In the genomic region with DNA sequence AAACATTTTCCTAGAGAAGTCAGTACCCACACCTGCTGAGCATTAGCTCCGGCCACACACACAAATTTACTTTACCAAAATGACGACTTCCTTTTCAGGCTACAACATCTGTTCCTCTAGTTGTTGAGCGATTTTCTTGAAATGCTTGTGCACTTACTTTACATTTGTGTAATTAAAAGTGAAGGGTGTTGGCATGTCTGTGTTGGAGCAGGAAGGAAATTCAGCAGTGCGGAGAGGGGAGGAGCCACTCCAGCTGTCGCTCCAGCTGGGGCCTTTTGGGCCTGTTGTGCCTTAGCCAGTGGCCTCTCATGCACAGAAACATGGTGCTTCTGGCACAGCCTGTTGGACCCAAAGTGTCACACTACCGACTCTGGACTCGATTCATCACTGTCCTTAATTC, we compare ENCODE assay signal across 1 cellular context.
TF ChIP-seq lines count a peak whose summit lies in the region.

No MANE protein-coding gene starts in this region.

TF ChIP-seq in GM23338, 12 proteins besides CTCF, POLR2A, EP300 and RAD21:
- TF ChIP-seq, protein P1, sequence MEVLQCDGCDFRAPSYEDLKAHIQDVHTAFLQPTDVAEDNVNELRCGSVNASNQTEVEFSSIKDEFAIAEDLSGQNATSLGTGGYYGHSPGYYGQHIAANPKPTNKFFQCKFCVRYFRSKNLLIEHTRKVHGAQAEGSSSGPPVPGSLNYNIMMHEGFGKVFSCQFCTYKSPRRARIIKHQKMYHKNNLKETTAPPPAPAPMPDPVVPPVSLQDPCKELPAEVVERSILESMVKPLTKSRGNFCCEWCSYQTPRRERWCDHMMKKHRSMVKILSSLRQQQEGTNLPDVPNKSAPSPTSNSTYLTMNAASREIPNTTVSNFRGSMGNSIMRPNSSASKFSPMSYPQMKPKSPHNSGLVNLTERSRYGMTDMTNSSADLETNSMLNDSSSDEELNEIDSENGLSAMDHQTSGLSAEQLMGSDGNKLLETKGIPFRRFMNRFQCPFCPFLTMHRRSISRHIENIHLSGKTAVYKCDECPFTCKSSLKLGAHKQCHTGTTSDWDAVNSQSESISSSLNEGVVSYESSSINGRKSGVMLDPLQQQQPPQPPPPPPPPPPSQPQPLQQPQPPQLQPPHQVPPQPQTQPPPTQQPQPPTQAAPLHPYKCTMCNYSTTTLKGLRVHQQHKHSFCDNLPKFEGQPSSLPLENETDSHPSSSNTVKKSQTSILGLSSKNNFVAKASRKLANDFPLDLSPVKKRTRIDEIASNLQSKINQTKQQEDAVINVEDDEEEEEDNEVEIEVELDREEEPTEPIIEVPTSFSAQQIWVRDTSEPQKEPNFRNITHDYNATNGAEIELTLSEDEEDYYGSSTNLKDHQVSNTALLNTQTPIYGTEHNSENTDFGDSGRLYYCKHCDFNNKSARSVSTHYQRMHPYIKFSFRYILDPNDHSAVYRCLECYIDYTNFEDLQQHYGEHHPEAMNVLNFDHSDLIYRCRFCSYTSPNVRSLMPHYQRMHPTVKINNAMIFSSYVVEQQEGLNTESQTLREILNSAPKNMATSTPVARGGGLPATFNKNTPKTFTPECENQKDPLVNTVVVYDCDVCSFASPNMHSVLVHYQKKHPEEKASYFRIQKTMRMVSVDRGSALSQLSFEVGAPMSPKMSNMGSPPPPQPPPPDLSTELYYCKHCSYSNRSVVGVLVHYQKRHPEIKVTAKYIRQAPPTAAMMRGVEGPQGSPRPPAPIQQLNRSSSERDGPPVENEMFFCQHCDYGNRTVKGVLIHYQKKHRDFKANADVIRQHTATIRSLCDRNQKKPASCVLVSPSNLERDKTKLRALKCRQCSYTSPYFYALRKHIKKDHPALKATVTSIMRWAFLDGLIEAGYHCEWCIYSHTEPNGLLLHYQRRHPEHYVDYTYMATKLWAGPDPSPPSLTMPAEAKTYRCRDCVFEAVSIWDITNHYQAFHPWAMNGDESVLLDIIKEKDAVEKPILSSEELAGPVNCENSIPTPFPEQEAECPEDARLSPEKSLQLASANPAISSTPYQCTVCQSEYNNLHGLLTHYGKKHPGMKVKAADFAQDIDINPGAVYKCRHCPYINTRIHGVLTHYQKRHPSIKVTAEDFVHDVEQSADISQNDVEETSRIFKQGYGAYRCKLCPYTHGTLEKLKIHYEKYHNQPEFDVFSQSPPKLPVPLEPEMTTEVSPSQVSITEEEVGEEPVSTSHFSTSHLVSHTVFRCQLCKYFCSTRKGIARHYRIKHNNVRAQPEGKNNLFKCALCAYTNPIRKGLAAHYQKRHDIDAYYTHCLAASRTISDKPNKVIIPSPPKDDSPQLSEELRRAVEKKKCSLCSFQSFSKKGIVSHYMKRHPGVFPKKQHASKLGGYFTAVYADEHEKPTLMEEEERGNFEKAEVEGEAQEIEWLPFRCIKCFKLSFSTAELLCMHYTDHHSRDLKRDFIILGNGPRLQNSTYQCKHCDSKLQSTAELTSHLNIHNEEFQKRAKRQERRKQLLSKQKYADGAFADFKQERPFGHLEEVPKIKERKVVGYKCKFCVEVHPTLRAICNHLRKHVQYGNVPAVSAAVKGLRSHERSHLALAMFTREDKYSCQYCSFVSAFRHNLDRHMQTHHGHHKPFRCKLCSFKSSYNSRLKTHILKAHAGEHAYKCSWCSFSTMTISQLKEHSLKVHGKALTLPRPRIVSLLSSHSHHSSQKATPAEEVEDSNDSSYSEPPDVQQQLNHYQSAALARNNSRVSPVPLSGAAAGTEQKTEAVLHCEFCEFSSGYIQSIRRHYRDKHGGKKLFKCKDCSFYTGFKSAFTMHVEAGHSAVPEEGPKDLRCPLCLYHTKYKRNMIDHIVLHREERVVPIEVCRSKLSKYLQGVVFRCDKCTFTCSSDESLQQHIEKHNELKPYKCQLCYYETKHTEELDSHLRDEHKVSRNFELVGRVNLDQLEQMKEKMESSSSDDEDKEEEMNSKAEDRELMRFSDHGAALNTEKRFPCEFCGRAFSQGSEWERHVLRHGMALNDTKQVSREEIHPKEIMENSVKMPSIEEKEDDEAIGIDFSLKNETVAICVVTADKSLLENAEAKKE (CRISPR knock-in tag; IDR thresholded peaks at IDR 0.05), result no peak
- TF ChIP-seq ZNF114 (CRISPR knock-in tag; IDR thresholded peaks at IDR 0.05) (no peak), CREB1 (CRISPR knock-in tag; IDR thresholded peaks at IDR 0.05; ENCODE audit: low read depth) (no peak), EZH2phosphoT487 (IDR thresholded peaks at IDR 0.05; ENCODE audit: unreplicated experiment) (no peak), JUNB (IDR thresholded peaks at IDR 0.05; ENCODE audit: unreplicated experiment) (no peak), POLR2AphosphoS5 (IDR thresholded peaks at IDR 0.05; ENCODE audit: low read depth) (no peak), EZH2 (IDR thresholded peaks at IDR 0.05; ENCODE audit: low read depth, unreplicated experiment) (no peak), NANOG (IDR thresholded peaks at IDR 0.05; ENCODE audit: borderline replicate concordance) (no peak), STAT1 (IDR thresholded peaks at IDR 0.05; ENCODE audit: unreplicated experiment) (no peak), ZNF331 (CRISPR knock-in tag; IDR thresholded peaks at IDR 0.05; ENCODE audit: low read depth) (no peak)
- TF ChIP-seq, protein P2, sequence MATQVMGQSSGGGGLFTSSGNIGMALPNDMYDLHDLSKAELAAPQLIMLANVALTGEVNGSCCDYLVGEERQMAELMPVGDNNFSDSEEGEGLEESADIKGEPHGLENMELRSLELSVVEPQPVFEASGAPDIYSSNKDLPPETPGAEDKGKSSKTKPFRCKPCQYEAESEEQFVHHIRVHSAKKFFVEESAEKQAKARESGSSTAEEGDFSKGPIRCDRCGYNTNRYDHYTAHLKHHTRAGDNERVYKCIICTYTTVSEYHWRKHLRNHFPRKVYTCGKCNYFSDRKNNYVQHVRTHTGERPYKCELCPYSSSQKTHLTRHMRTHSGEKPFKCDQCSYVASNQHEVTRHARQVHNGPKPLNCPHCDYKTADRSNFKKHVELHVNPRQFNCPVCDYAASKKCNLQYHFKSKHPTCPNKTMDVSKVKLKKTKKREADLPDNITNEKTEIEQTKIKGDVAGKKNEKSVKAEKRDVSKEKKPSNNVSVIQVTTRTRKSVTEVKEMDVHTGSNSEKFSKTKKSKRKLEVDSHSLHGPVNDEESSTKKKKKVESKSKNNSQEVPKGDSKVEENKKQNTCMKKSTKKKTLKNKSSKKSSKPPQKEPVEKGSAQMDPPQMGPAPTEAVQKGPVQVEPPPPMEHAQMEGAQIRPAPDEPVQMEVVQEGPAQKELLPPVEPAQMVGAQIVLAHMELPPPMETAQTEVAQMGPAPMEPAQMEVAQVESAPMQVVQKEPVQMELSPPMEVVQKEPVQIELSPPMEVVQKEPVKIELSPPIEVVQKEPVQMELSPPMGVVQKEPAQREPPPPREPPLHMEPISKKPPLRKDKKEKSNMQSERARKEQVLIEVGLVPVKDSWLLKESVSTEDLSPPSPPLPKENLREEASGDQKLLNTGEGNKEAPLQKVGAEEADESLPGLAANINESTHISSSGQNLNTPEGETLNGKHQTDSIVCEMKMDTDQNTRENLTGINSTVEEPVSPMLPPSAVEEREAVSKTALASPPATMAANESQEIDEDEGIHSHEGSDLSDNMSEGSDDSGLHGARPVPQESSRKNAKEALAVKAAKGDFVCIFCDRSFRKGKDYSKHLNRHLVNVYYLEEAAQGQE (IDR thresholded peaks at IDR 0.05; ENCODE audit: unreplicated experiment), result no peak
- TF ChIP-seq, protein P3, sequence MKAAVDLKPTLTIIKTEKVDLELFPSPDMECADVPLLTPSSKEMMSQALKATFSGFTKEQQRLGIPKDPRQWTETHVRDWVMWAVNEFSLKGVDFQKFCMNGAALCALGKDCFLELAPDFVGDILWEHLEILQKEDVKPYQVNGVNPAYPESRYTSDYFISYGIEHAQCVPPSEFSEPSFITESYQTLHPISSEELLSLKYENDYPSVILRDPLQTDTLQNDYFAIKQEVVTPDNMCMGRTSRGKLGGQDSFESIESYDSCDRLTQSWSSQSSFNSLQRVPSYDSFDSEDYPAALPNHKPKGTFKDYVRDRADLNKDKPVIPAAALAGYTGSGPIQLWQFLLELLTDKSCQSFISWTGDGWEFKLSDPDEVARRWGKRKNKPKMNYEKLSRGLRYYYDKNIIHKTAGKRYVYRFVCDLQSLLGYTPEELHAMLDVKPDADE (IDR thresholded peaks at IDR 0.05), result no peak
TF ChIP-seq in GM23338: peak in this region for 0.
